In genomic region chr10:80218878-80219277, GRCh38 we compare ENCODE assay signal across 7 cellular contexts.
A peak's percentile ranks its signal among the peaks of the same experiment; 100 is the strongest.
DNase-seq lines count a peak whose midpoint lies in the region; ATAC-seq lines count a peak whose summit lies in the region.
"Not testable (repeated sequence)": the region's sequence is repeated elsewhere in the genome, so short reads cannot be mapped to it uniquely, and the experiment has no call there.

No MANE protein-coding gene starts in this region.

- not testable (repeated sequence) for H3K36me3 Mint-ChIP-seq in activated naive CD8-positive, alpha-beta T cell treated with anti-CD3 and anti-CD28 coated beads, Interleukin-2, amount 50 U/mL, for 24 hours (ENCODE audit: low read depth)

- not testable (repeated sequence) for H3K4me1 Mint-ChIP-seq in activated naive CD8-positive, alpha-beta T cell treated with anti-CD3 and anti-CD28 coated beads, Interleukin-2, amount 50 U/mL, for 24 hours

- not testable (repeated sequence) for H3K27ac Mint-ChIP-seq in activated naive CD8-positive, alpha-beta T cell treated with anti-CD3 and anti-CD28 coated beads, Interleukin-2, amount 50 U/mL, for 24 hours

- ATAC-seq in GM18867 (IDR thresholded peaks at IDR 0.05; ENCODE audit: unreplicated experiment): peak; percentile 89
- ATAC-seq in GM19438 (IDR thresholded peaks at IDR 0.05; ENCODE audit: low read depth, unreplicated experiment): peak; percentile 88
- peak; percentile 92 for ATAC-seq in GM21576 (IDR thresholded peaks at IDR 0.05; ENCODE audit: unreplicated experiment)
- peak; percentile 94 for ATAC-seq in HG02840 (IDR thresholded peaks at IDR 0.05; ENCODE audit: low FRiP score, unreplicated experiment)
- ATAC-seq in HG03097 (IDR thresholded peaks at IDR 0.05; ENCODE audit: low FRiP score, unreplicated experiment): peak; percentile 85
- peak; percentile 96 for ATAC-seq in HG03469 (IDR thresholded peaks at IDR 0.05; ENCODE audit: unreplicated experiment)
- ATAC-seq in activated naive CD8-positive, alpha-beta T cell treated with anti-CD3 and anti-CD28 coated beads, Interleukin-2, amount 50 U/mL, for 24 hours: peak; percentile 46

- not testable (repeated sequence) for H3K4me3 Mint-ChIP-seq in activated naive CD8-positive, alpha-beta T cell treated with anti-CD3 and anti-CD28 coated beads, Interleukin-2, amount 50 U/mL, for 24 hours

- H3K27me3 Mint-ChIP-seq in activated naive CD8-positive, alpha-beta T cell treated with anti-CD3 and anti-CD28 coated beads, Interleukin-2, amount 50 U/mL, for 24 hours: not testable (repeated sequence)

- not testable (repeated sequence) for DNase-seq in activated naive CD8-positive, alpha-beta T cell treated with anti-CD3 and anti-CD28 coated beads, Interleukin-2, amount 50 U/mL, for 24 hours

- H3K9me3 Mint-ChIP-seq in activated naive CD8-positive, alpha-beta T cell treated with anti-CD3 and anti-CD28 coated beads, Interleukin-2, amount 50 U/mL, for 24 hours: not testable (repeated sequence)

Comparison
In these comparisons a context has a peak if more than half of its experiments do, and no peak if none do; other contexts are left out.
1. ATAC-seq: peak in every context shown above with its lines; median percentile 96 in HG03469; 94 in HG02840; 92 in GM21576; 89 in GM18867; 88 in GM19438; 85 in HG03097; 46 in activated naive CD8-positive, alpha-beta T cell treated with anti-CD3 and anti-CD28 coated beads, Interleukin-2, amount 50 U/mL, for 24 hours.